In genomic region chr7:76151932-76152331, GRCh38 we compare ENCODE assay signal across 16 cellular contexts. TPM values are rescaled to one million over a fixed set of nuclear protein-coding genes. Genes with fewer than 3 reads are reported as not detected.
DNase-seq lines count a peak whose midpoint lies in the region; ATAC-seq and TF ChIP-seq lines count a peak whose summit lies in the region.
"Had no signal": no experiment of that assay in that cellular context is flagged by ENCODE, and none has a peak within 500 bp of the region (broad histone marks: within the 10 kb centered on the region; RNA-seq: fewer than 3 reads in every experiment).

No MANE protein-coding gene starts in this region.

- no peak overlapping the region for H3K4me3 Mint-ChIP-seq in nephron progenitor cell
- H3K4me3 Mint-ChIP-seq: CD14-positive monocyte; CD8-positive, alpha-beta memory T cell; GM23338 had no signal

- in situ Hi-C loops in ACHN (cut with HindIII; ENCODE audit: low pct_ligation_motif_present, low pct_unique_long_range_greater_than_20kb, low sequenced_read_pairs) = no loop called here

- DNase-seq in ACHN (peak; percentile 57), adipocyte (ENCODE audit: low read depth) (peak; percentile 27), kidney tubule cell (ENCODE audit: low spot score) (peak; percentile 26), renal cortical epithelial cell (ENCODE audit: low read depth) (peak; percentile 11), nephron progenitor cell (no peak)
- DNase-seq: CD8-positive, alpha-beta memory T cell; COR-L47; HCEC 1CT; IMR-90 had no signal

- no peaks in the 10 kb centered on the region for H3K36me3 Mint-ChIP-seq in nephron progenitor cell (ENCODE audit: low read depth)
- H3K36me3 Mint-ChIP-seq: CD8-positive, alpha-beta memory T cell had no signal

- H3K4me1 Mint-ChIP-seq in nephron progenitor cell = peaks cover 11% of the 10 kb centered on the region

- no peak overlapping the region for H3K27ac Mint-ChIP-seq in nephron progenitor cell
- H3K27ac Mint-ChIP-seq: CD8-positive, alpha-beta memory T cell; GM23338 had no signal

- TF ChIP-seq CTCF in nephron progenitor cell (IDR thresholded peaks at IDR 0.05) = no peak

- ATAC-seq in GM21786 (IDR thresholded peaks at IDR 0.05; ENCODE audit: unreplicated experiment) (no peak), HG03108 (IDR thresholded peaks at IDR 0.05; ENCODE audit: unreplicated experiment) (no peak)
- ATAC-seq: A549, GM23338, K562 had no signal

- no peaks in the 10 kb centered on the region for H3K36me3 ChIP-seq in adipocyte (ENCODE audit: control insufficient read depth, insufficient read depth, low read length, severe bottlenecking)
- H3K36me3 ChIP-seq: BLaER1 had no signal

- H3K9ac ChIP-seq in adipocyte (ENCODE audit: low read length) = no peak overlapping the region
- H3K9ac ChIP-seq: BLaER1 had no signal

- no peaks in the 10 kb centered on the region for H3K9me3 Mint-ChIP-seq in nephron progenitor cell
- H3K9me3 Mint-ChIP-seq: CD14-positive monocyte; CD8-positive, alpha-beta memory T cell; GM23338 had no signal

- H3K27me3 Mint-ChIP-seq in nephron progenitor cell (ENCODE audit: low read depth, poor library complexity) = no peaks in the 10 kb centered on the region

- H3K4me1 ChIP-seq in adipocyte (ENCODE audit: control insufficient read depth, insufficient read depth, low read length) = peaks cover 2% of the 10 kb centered on the region
- H3K4me1 ChIP-seq: BLaER1 had no signal

- H3K27me3 ChIP-seq in adipocyte (replicated peaks; ENCODE audit: control insufficient read depth, insufficient read depth, low read length) = no peaks in the 10 kb centered on the region
- H3K27me3 ChIP-seq: BLaER1 had no signal

- no peak overlapping the region for H3K4me3 ChIP-seq in adipocyte (ENCODE audit: low read length)
- H3K4me3 ChIP-seq: A549, BLaER1, GM23338, K562 had no signal

- no peaks in the 10 kb centered on the region for H3K9me3 ChIP-seq in adipocyte (ENCODE audit: control insufficient read depth, low read length)
- H3K9me3 ChIP-seq: A549, BLaER1 had no signal

RNA-seq across cellular contexts. Expression of gene SRRM3, which starts 49.8 kb away (rescaled TPM):
- total RNA-seq in renal cortical epithelial cell = 0.30 TPM in 1 of 2 replicates, not detected in the other
- total RNA-seq: CD8-positive, alpha-beta memory T cell had no signal
